10 cellular contexts compared by ENCODE assay signal in the genomic region with DNA sequence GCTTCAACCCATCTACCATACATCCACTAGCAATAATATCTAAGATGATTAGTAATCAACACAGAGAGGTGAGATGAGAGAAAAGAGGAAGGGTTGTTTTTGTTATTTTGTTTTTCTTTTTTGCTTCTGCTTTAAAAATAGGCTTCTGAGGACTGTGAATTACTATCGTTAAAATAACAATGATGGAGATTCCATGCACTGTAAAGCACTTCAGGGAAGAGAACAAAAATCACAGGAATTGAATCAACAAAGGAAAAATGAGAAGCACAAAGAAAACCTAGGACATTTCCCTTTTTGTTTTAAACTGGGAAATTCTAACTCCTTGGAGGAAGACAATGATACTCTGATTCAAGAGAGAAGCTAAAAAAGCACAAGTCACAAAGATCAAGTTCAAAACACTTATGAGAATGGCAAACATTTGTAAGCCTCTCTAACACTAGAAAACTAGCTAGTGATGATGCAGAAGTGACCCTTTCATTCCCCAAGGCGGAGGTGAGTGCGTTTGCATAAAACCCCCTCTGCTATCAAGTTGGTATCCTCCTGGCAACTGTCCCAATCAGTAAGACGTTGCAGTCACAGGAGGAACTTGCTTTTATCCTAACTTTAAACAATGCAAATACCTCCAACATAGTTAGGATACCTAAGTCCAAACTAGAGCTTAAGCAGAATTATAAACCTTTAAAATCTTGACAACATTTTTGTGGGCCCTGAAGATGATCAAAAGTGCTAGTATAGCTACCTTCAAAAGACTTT.
DNase-seq lines count a peak whose midpoint lies in the region; ATAC-seq, FAIRE-seq and TF ChIP-seq lines count a peak whose summit lies in the region.
"Had no signal": no experiment of that assay in that cellular context is flagged by ENCODE, and none has a peak within 500 bp of the region (broad histone marks: within the 10 kb centered on the region; RNA-seq: fewer than 3 reads in every experiment).

No MANE protein-coding gene starts in this region.

- H3K4me3 Mint-ChIP-seq in mesothelial cell of epicardium = no peak overlapping the region

- no peaks in the 10 kb centered on the region for H3K4me1 ChIP-seq in pancreas

- no peak for ATAC-seq in pancreas
- ATAC-seq in GM18907 (IDR thresholded peaks at IDR 0.05; ENCODE audit: unreplicated experiment) = no peak

- no peaks in the 10 kb centered on the region for H3K27me3 Mint-ChIP-seq in mesothelial cell of epicardium (ENCODE audit: low read depth)

- H3K27me3 ChIP-seq in pancreas = no peaks in the 10 kb centered on the region

- no peak for TF ChIP-seq POLR2A in GM12891 (IDR thresholded peaks at IDR 0.05; ENCODE audit: low read depth, low read length)

- WGBS in pancreas, 2 donors = 52 to 56% methylated on average over 4 of the region's 4 CpGs

- no peaks in the 10 kb centered on the region for H3K36me3 ChIP-seq in pancreas

- H3K9me3 ChIP-seq in pancreas = no peaks in the 10 kb centered on the region

- FAIRE-seq in GM12891 (lab: Jason Lieb, UNC) (peak; percentile 43), pancreas (lab: Jason Lieb, UNC) (no peak)

- H3K27ac Mint-ChIP-seq in mesothelial cell of epicardium = peak overlapping the region; percentile 76

- TF ChIP-seq CTCF in LNCaP clone FGC (IDR thresholded peaks at IDR 0.05; ENCODE audit: control insufficient read depth, extremely low read depth, insufficient read depth) (no peak), mesothelial cell of epicardium (IDR thresholded peaks at IDR 0.05; ENCODE audit: unreplicated experiment) (no peak), pancreas (IDR thresholded peaks at IDR 0.05) (no peak), GM10266 (IDR thresholded peaks at IDR 0.05; ENCODE audit: control insufficient read depth, insufficient read depth, low read depth, missing control alignments) (no peak)

- peaks cover 16% of the 10 kb centered on the region for H3K4me1 Mint-ChIP-seq in mesothelial cell of epicardium

- DNase-seq in GM12891 (ENCODE audit: insufficient read length, low spot score) (no peak), LNCaP clone FGC (ENCODE audit: low read depth) (peak; percentile 27), cerebellar cortex (ENCODE audit: low spot score) (peak; percentile 29), mesothelial cell of epicardium (ENCODE audit: low spot score in 2 of 2, unreplicated experiment in 2 of 2) (no peak), pancreas (no peak), GM10266 (ENCODE audit: extremely low spot score) (no peak), NCI-H1105 treated with DMSO at 0.1 percent for 48 hours (lab: John Stamatoyannopoulos, UW) (no peak)
- DNase-seq: NCI-H187 treated with DMSO at 0.1 percent for 48 hours; stimulated activated CD4-positive, alpha-beta T cell treated with anti-CD3 and anti-CD28 coated beads, Interleukin-12 subunit alpha, Interleukin-12 subunit beta, amount 100 ng/mL, for 4 hours had no signal

- intact Hi-C loops in pancreas (cut with DNase I) = no loop called here

- H3K9me3 Mint-ChIP-seq in mesothelial cell of epicardium = no peaks in the 10 kb centered on the region

- peaks cover 17% of the 10 kb centered on the region for H3K36me3 Mint-ChIP-seq in mesothelial cell of epicardium

- H3K27ac ChIP-seq in pancreas = no peak overlapping the region

- H3K4me3 ChIP-seq in LNCaP clone FGC (ENCODE audit: low read depth, low read length) (no peak overlapping the region), pancreas (no peak overlapping the region)

TF ChIP-seq in GM12891, 5 proteins besides CTCF, POLR2A, EP300 and RAD21:
- TF ChIP-seq POU2F2 (IDR thresholded peaks at IDR 0.05; ENCODE audit: low read depth, low read length) = peak; percentile 92
- TF ChIP-seq POLR2AphosphoS5 (IDR thresholded peaks at IDR 0.05; ENCODE audit: low read depth, low read length) = no peak
- 0 out of 2 replicates have a peak, but pooled peaks have one; percentile 4 for TF ChIP-seq SPI1 (IDR thresholded peaks at IDR 0.05; ENCODE audit: low read depth, low read length)
- no peak for TF ChIP-seq PAX5 (IDR thresholded peaks at IDR 0.05; ENCODE audit: insufficient read depth, low read length, severe bottlenecking)
- no peak for TF ChIP-seq TAF1 (IDR thresholded peaks at IDR 0.05; ENCODE audit: low read depth, low read length)

Comparison
In these comparisons a context has a peak if more than half of its experiments do, and no peak if none do; other contexts are left out.
1. DNase-seq: peak in LNCaP clone FGC (single experiment) and cerebellar cortex (single experiment); none in GM12891 (single experiment), mesothelial cell of epicardium (0 of 2), pancreas (0 of 6), GM10266 (single experiment) and NCI-H1105 treated with DMSO at 0.1 percent for 48 hours (single experiment).